15 cellular contexts compared by ENCODE assay signal in genomic region chr7:64626083-64626469, GRCh38. TPM values are rescaled to one million over a fixed set of nuclear protein-coding genes. Genes with fewer than 3 reads are reported as not detected.
DNase-seq lines count a peak whose midpoint lies in the region; ATAC-seq and TF ChIP-seq lines count a peak whose summit lies in the region.
"Had no signal": no experiment of that assay in that cellular context is flagged by ENCODE, and none has a peak within 500 bp of the region (broad histone marks: within the 10 kb centered on the region; RNA-seq: fewer than 3 reads in every experiment).

No MANE protein-coding gene starts in this region.

- no peak overlapping the region for H2AFZ ChIP-seq in OCI-LY3 (ENCODE audit: low read depth, low read length)

- no peaks in the 10 kb centered on the region for H3K79me2 ChIP-seq in OCI-LY3 (ENCODE audit: low read length)

- peaks cover 8% of the 10 kb centered on the region for H3K4me1 Mint-ChIP-seq in activated T-cell treated with anti-CD3 and anti-CD28 coated beads, Interleukin-2, amount 50 U/mL, for 72 hours (ENCODE audit: low read depth)
- peaks cover 2 to 12% of the 10 kb centered on the region in 2 donors for H3K4me1 Mint-ChIP-seq in stimulated activated naive B cell treated with anti-CD40 and anti-IgM and Interleukin-4, amounts not matched to agents 10 μg/mL and 1 μg/mL and 100 μg/mL, for 72 hours

- H3K9me3 Mint-ChIP-seq in activated T-cell treated with anti-CD3 and anti-CD28 coated beads, Interleukin-2, amount 50 U/mL, for 72 hours: no peaks in the 10 kb centered on the region
- H3K9me3 Mint-ChIP-seq in stimulated activated naive B cell treated with anti-CD40 and anti-IgM and Interleukin-4, amounts not matched to agents 10 μg/mL and 1 μg/mL and 100 μg/mL, for 72 hours: no peaks in the 10 kb centered on the region
- H3K9me3 Mint-ChIP-seq: CD4-positive, alpha-beta T cell had no signal

- intact Hi-C loops in head of caudate nucleus (cut with DNase I): no loop called here

- H4K20me1 ChIP-seq in OCI-LY3 (ENCODE audit: insufficient read depth, low read length): no peaks in the 10 kb centered on the region

- no peaks in the 10 kb centered on the region for H3K27me3 ChIP-seq in OCI-LY3 (ENCODE audit: low read depth, low read length)

- TF ChIP-seq CTCF in OCI-LY3 (IDR thresholded peaks at IDR 0.05; ENCODE audit: low read depth, low read length): no peak

- peaks cover 10% of the 10 kb centered on the region for H3K4me1 ChIP-seq in OCI-LY3 (ENCODE audit: low read length)

- H3K36me3 ChIP-seq in OCI-LY3 (replicated peaks; ENCODE audit: low read depth, low read length): no peaks in the 10 kb centered on the region

- peak in 1 of 2 donors; percentile 4 for DNase-seq in activated T-cell treated with anti-CD3 and anti-CD28 coated beads, Interleukin-2, amount 50 U/mL, for 72 hours
- no peak for DNase-seq in activated T-cell treated with anti-CD3 and anti-CD28 coated beads for 4 hours
- DNase-seq in stimulated activated naive B cell treated with anti-CD40 and anti-IgM and Interleukin-4, amounts not matched to agents 10 μg/mL and 1 μg/mL and 100 μg/mL, for 72 hours: peak; percentile 6
- DNase-seq in head of caudate nucleus: no peak
- DNase-seq in NCI-H748 treated with DMSO at 0.1 percent for 48 hours (lab: John Stamatoyannopoulos, UW): no peak
- DNase-seq: Calu3; CD4-positive, alpha-beta T cell; GOT3; IMR-90; NCI-H1417 treated with DMSO at 0.1 percent for 48 hours; NCI-H2029 treated with DMSO at 0.1 percent for 48 hours; NCI-H510A treated with DMSO at 0.1 percent for 48 hours; SHP77 treated with DMSO at 0.1 percent for 48 hours had no signal

- no peaks in the 10 kb centered on the region for H3K9me3 ChIP-seq in OCI-LY3 (ENCODE audit: insufficient read depth, low read length)

- H3K4me3 Mint-ChIP-seq in activated T-cell treated with anti-CD3 and anti-CD28 coated beads, Interleukin-2, amount 50 U/mL, for 72 hours: peak overlapping the region in 1 of 2 donors; percentile 21
- peak overlapping the region in 1 of 2 donors; percentile 55 for H3K4me3 Mint-ChIP-seq in stimulated activated naive B cell treated with anti-CD40 and anti-IgM and Interleukin-4, amounts not matched to agents 10 μg/mL and 1 μg/mL and 100 μg/mL, for 72 hours
- H3K4me3 Mint-ChIP-seq: CD4-positive, alpha-beta T cell had no signal

- H3K9ac ChIP-seq in OCI-LY3 (ENCODE audit: low read length): no peak overlapping the region

- peak; percentile 87 to 88 for ATAC-seq in activated T-cell treated with anti-CD3 and anti-CD28 coated beads, Interleukin-2, amount 50 U/mL, for 72 hours (replicated peaks in 1 of 2)
- peak; percentile 48 for ATAC-seq in GM18870 (IDR thresholded peaks at IDR 0.05; ENCODE audit: unreplicated experiment)
- peak; percentile 88 to 89 for ATAC-seq in stimulated activated naive B cell treated with anti-CD40 and anti-IgM and Interleukin-4, amounts not matched to agents 10 μg/mL and 1 μg/mL and 100 μg/mL, for 72 hours (replicated peaks)

- peak overlapping the region; percentile 25; the same call in 1 of the 2 replicates for H3K4me3 ChIP-seq in OCI-LY3 (ENCODE audit: low read length)

- H3K27ac Mint-ChIP-seq in activated T-cell treated with anti-CD3 and anti-CD28 coated beads, Interleukin-2, amount 50 U/mL, for 72 hours: peak overlapping the region; percentile 1
- H3K27ac Mint-ChIP-seq in stimulated activated naive B cell treated with anti-CD40 and anti-IgM and Interleukin-4, amounts not matched to agents 10 μg/mL and 1 μg/mL and 100 μg/mL, for 72 hours: peak overlapping the region; percentile 27
- H3K27ac Mint-ChIP-seq: CD4-positive, alpha-beta T cell had no signal

- no peaks in the 10 kb centered on the region for H3K27me3 Mint-ChIP-seq in activated T-cell treated with anti-CD3 and anti-CD28 coated beads, Interleukin-2, amount 50 U/mL, for 72 hours (ENCODE audit: low read depth)
- H3K27me3 Mint-ChIP-seq in stimulated activated naive B cell treated with anti-CD40 and anti-IgM and Interleukin-4, amounts not matched to agents 10 μg/mL and 1 μg/mL and 100 μg/mL, for 72 hours: no peaks in the 10 kb centered on the region
- H3K27me3 Mint-ChIP-seq: CD4-positive, alpha-beta T cell had no signal

- H3K27ac ChIP-seq in OCI-LY3 (ENCODE audit: low read length): no peak overlapping the region

- H3K36me3 Mint-ChIP-seq in activated T-cell treated with anti-CD3 and anti-CD28 coated beads, Interleukin-2, amount 50 U/mL, for 72 hours (ENCODE audit: insufficient read depth in 2 of 2): peaks cover 0 to 1% of the 10 kb centered on the region in 2 donors
- H3K36me3 Mint-ChIP-seq in stimulated activated naive B cell treated with anti-CD40 and anti-IgM and Interleukin-4, amounts not matched to agents 10 μg/mL and 1 μg/mL and 100 μg/mL, for 72 hours: no peaks in the 10 kb centered on the region

- peak overlapping the region; percentile 45 for H3K4me2 ChIP-seq in OCI-LY3 (ENCODE audit: low read length)

RNA-seq across cellular contexts. Expression of gene ZNF107, which starts 39.9 kb away (rescaled TPM):
- 10 to 100 TPM; 18.5 to 21.1 TPM for total RNA-seq in activated T-cell treated with anti-CD3 and anti-CD28 coated beads, Interleukin-2, amount 50 U/mL, for 72 hours
